ENCODE assay signal across 1 cellular context in genomic region chr17:1606352-1606985, GRCh38.
TF ChIP-seq lines count a peak whose summit lies in the region.

No MANE protein-coding gene starts in this region.

TF ChIP-seq in H1, 55 proteins besides CTCF, POLR2A, EP300 and RAD21:
- no peak for TF ChIP-seq E2F6 (IDR thresholded peaks at IDR 0.05)
- no peak for TF ChIP-seq NRF1 (IDR thresholded peaks at IDR 0.05; ENCODE audit: low read depth, low read length)
- no peak for TF ChIP-seq JUN (IDR thresholded peaks at IDR 0.05; ENCODE audit: low read depth, low read length)
- no peak for TF ChIP-seq EZH2 (IDR thresholded peaks at IDR 0.05; ENCODE audit: low read depth, low read length, severe bottlenecking)
- TF ChIP-seq JUND (IDR thresholded peaks at IDR 0.05; ENCODE audit: low read length): no peak
- TF ChIP-seq BRCA1 (IDR thresholded peaks at IDR 0.05; ENCODE audit: low read depth, low read length): no peak
- TF ChIP-seq ZNF274 (IDR thresholded peaks at IDR 0.05; ENCODE audit: borderline replicate concordance, extremely low read depth, low read length): no peak
- TF ChIP-seq SIX5 (IDR thresholded peaks at IDR 0.05; ENCODE audit: low read depth, low read length): no peak
- TF ChIP-seq HDAC6 (IDR thresholded peaks at IDR 0.05; ENCODE audit: low read depth, low read length): no peak
